8 cellular contexts compared by ENCODE assay signal in genomic region chr5:141637693-141638419, GRCh38. TPM values are rescaled to one million over a fixed set of nuclear protein-coding genes. Genes with fewer than 3 reads are reported as not detected.
DNase-seq lines count a peak whose midpoint lies in the region; ATAC-seq and TF ChIP-seq lines count a peak whose summit lies in the region.

No MANE protein-coding gene starts in this region.

- dilution Hi-C loops in IMR-90 (cut with HindIII; ENCODE audit: low sequenced_read_pairs, unreplicated experiment), result no loop called here

- H3F3A ChIP-seq in smooth muscle cell (ENCODE audit: low read depth), result peaks cover 6% of the 10 kb centered on the region

- peaks cover 28% of the 10 kb centered on the region for H3K9me1 ChIP-seq in IMR-90 (ENCODE audit: insufficient read depth, low read length)

- H3K4me2 ChIP-seq in IMR-90 (ENCODE audit: low read depth, low read length) (peak overlapping the region; percentile 70), smooth muscle cell (peak overlapping the region; percentile 99)

- H4K91ac ChIP-seq in IMR-90 (ENCODE audit: insufficient read depth, low read depth, low read length), result no peak overlapping the region; the same call in 1 of the 2 replicates

- H3K9ac ChIP-seq in IMR-90 (ENCODE audit: low read depth, low read length), result no peak overlapping the region
- H3K9ac ChIP-seq in iPS-20b (ENCODE audit: low read depth, low read length), result peak overlapping the region; percentile 61; the same call in 1 of the 2 replicates
- peak overlapping the region; percentile 51 for H3K9ac ChIP-seq in smooth muscle cell (ENCODE audit: low read depth)

- DNase-seq in AG04450 (ENCODE audit: low read depth, low spot score) (no peak), IMR-90 (peak; percentile 37), T1000 (lab: John Stamatoyannopoulos, UW) (peak; percentile 30), body of pancreas (peak; percentile 62 to 68 (median 64)), smooth muscle cell (lab: John Stamatoyannopoulos, UW; ENCODE audit: unreplicated experiment) (peak; percentile 20), amniotic stem cell (lab: John Stamatoyannopoulos, UW) (no peak)

- H2AFZ ChIP-seq in IMR-90 (replicated peaks; ENCODE audit: low read length, poor library complexity) (peak overlapping the region; percentile 97), smooth muscle cell (ENCODE audit: low read depth) (peak overlapping the region; percentile 93)

- H3K4me1 ChIP-seq in IMR-90 (ENCODE audit: control insufficient read depth, insufficient read depth, low read length), result peaks cover 12% of the 10 kb centered on the region
- peaks cover 29% of the 10 kb centered on the region for H3K4me1 ChIP-seq in body of pancreas
- peaks cover 4% of the 10 kb centered on the region; the same call in 1 of the 2 replicates for H3K4me1 ChIP-seq in iPS-20b (ENCODE audit: insufficient read depth, low read length)
- peaks cover 16% of the 10 kb centered on the region for H3K4me1 ChIP-seq in smooth muscle cell (ENCODE audit: low read depth)

- no TSS peak for BruUV-seq in IMR-90 (replicated peaks; lab: Mats Ljungman, UMichigan)

- H3K79me1 ChIP-seq in IMR-90 (ENCODE audit: low read depth in 1 of 2, low read length in 2 of 2), result peaks cover 20 to 43% of the 10 kb centered on the region in 2 experiments

- ATAC-seq in GM19035 (IDR thresholded peaks at IDR 0.05; ENCODE audit: unreplicated experiment), result peak; percentile 22
- ATAC-seq in IMR-90 (ENCODE audit: low read depth), result peak; percentile 13
- peak; percentile 22 for ATAC-seq in body of pancreas

- POLR2A ChIA-PET in AG04450 (lab: Yijun Ruan, JAX) (interaction anchor here (1.3 to 3.1 kb wide), 5 partner anchors 14 to 34 kb away, joined by 3 to 28 read pairs (median 12); partner anchors contain the start of genes DIAPH1 and FCHSD1), IMR-90 (lab: Charles Lee; ENCODE audit: unreplicated experiment) (no interaction called here)

- H3K4ac ChIP-seq in IMR-90 (ENCODE audit: low read depth, low read length), result no peak overlapping the region

- no peak overlapping the region for H2BK120ac ChIP-seq in IMR-90 (ENCODE audit: low read depth, low read length)

- intact Hi-C loops in IMR-90 (cut with micrococcal nuclease) (loop anchor here (2.0 kb wide), 1 partner anchor 45 kb away; no protein-coding TSS in a partner anchor), body of pancreas (cut with DNase I) (no loop called here)

- H3K18ac ChIP-seq in IMR-90 (ENCODE audit: low read depth, low read length), result no peak overlapping the region

- 0 out of 2 replicates have a peak, but pooled peaks have one; percentile 18 for TF ChIP-seq RAD21 in IMR-90 (IDR thresholded peaks at IDR 0.05; ENCODE audit: low read length)

- H3K9me3 ChIP-seq in AG04450 (ENCODE audit: control insufficient read depth, insufficient read depth, low read length), result no peaks in the 10 kb centered on the region; the same call in 1 of the 2 replicates
- H3K9me3 ChIP-seq in IMR-90 (ENCODE audit: control insufficient read depth, insufficient read depth, low read length), result no peaks in the 10 kb centered on the region
- no peaks in the 10 kb centered on the region for H3K9me3 ChIP-seq in body of pancreas
- H3K9me3 ChIP-seq in iPS-20b (ENCODE audit: insufficient read depth, low read depth, low read length), result no peaks in the 10 kb centered on the region
- no peaks in the 10 kb centered on the region for H3K9me3 ChIP-seq in smooth muscle cell (replicated peaks; ENCODE audit: low read depth)

- CTCF ChIA-PET in AG04450 (lab: Charles Lee), result interaction anchor here (1.4 to 11.5 kb wide), 6 partner anchors 18 to 323 kb away, joined by 4 to 175 read pairs (median 5); partner anchors contain the start of gene DIAPH1
- CTCF ChIA-PET in IMR-90 (lab: Yijun Ruan, JAX), result interaction anchor here (0.7 to 0.8 kb wide), 2 partner anchors 46 to 74 kb away, joined by 3 read pairs; no protein-coding TSS in a partner anchor

- in situ Hi-C loops in IMR-90 (cut with MboI; ENCODE audit: low sequenced_read_pairs), result no loop called here

- H3K23ac ChIP-seq in IMR-90 (ENCODE audit: low read depth, low read length), result no peak overlapping the region

- H3K4me3 ChIP-seq in AG04450 (ENCODE audit: low read depth, low read length) (peak overlapping the region; percentile 77), IMR-90 (ENCODE audit: insufficient read depth, low read depth, low read length) (peak overlapping the region; percentile 97), body of pancreas (peak overlapping the region; percentile 67 to 95), iPS-20b (ENCODE audit: low read length) (peak overlapping the region; percentile 100), smooth muscle cell (peak overlapping the region; percentile 95)

- H2AK5ac ChIP-seq in IMR-90 (ENCODE audit: low read depth, low read length), result no peak overlapping the region

- peaks cover 37% of the 10 kb centered on the region for H3K79me2 ChIP-seq in smooth muscle cell (ENCODE audit: low read depth)

- 4% methylated on average over 12 of the region's 45 CpGs; no CpG with 5 or more reads in 1 of the 2 experiments for WGBS in IMR-90 (ENCODE audit: extremely low coverage in 2 of 2, insufficient read length in 1 of 2), 2 experiments
- 9% methylated on average over 36 to 44 of the region's 45 CpGs for WGBS in body of pancreas, 2 donors
- WGBS in smooth muscle cell (ENCODE audit: low lambda C conversion rate), result 7% methylated on average over 43 of the region's 45 CpGs

- H3K36me3 ChIP-seq in IMR-90 (ENCODE audit: control insufficient read depth, insufficient read depth, low read length), result peaks cover 10% of the 10 kb centered on the region
- no peaks in the 10 kb centered on the region for H3K36me3 ChIP-seq in body of pancreas (replicated peaks in 1 of 2; ENCODE audit: insufficient read depth in 1 of 2, low read depth in 2 of 2)
- peaks cover 38% of the 10 kb centered on the region for H3K36me3 ChIP-seq in iPS-20b (ENCODE audit: insufficient read depth, low read depth, low read length)
- H3K36me3 ChIP-seq in smooth muscle cell (ENCODE audit: low read depth), result no peaks in the 10 kb centered on the region

- H4K20me1 ChIP-seq in IMR-90 (ENCODE audit: insufficient read depth, low read length) (peaks cover 27% of the 10 kb centered on the region), smooth muscle cell (ENCODE audit: low read depth) (peaks cover 46% of the 10 kb centered on the region)

- no peak overlapping the region for H2BK5ac ChIP-seq in IMR-90 (ENCODE audit: low read depth, low read length, poor library complexity, severe bottlenecking)

- H2AK9ac ChIP-seq in IMR-90 (replicated peaks; ENCODE audit: low read depth, low read length, poor library complexity), result peak overlapping the region; percentile 74

- no peak overlapping the region for H2BK20ac ChIP-seq in IMR-90 (ENCODE audit: low read depth, low read length)

- no peak overlapping the region for H2BK15ac ChIP-seq in IMR-90 (ENCODE audit: low read depth, low read length)

- H4K8ac ChIP-seq in IMR-90 (ENCODE audit: low read depth in 2 of 2, low read length in 2 of 2), result no peak overlapping the region

- H4K5ac ChIP-seq in IMR-90 (ENCODE audit: low read depth, low read length), result no peak overlapping the region

- H3K56ac ChIP-seq in IMR-90 (ENCODE audit: extremely low read depth, insufficient read depth, low read length), result no peak overlapping the region

- TF ChIP-seq POLR2A in IMR-90 (IDR thresholded peaks at IDR 0.05; ENCODE audit: low read depth, low read length), result no peak
- TF ChIP-seq POLR2A in body of pancreas (IDR thresholded peaks at IDR 0.05), result no peak

- H3K14ac ChIP-seq in IMR-90 (replicated peaks; ENCODE audit: low read depth, low read length), result no peak overlapping the region

- no peaks in the 10 kb centered on the region for H3K27me3 ChIP-seq in AG04450 (ENCODE audit: control insufficient read depth, insufficient read depth, low read length)
- H3K27me3 ChIP-seq in IMR-90 (ENCODE audit: control insufficient read depth, insufficient read depth, low read length), result no peaks in the 10 kb centered on the region
- no peaks in the 10 kb centered on the region for H3K27me3 ChIP-seq in body of pancreas
- H3K27me3 ChIP-seq in iPS-20b (ENCODE audit: insufficient read depth, low read length), result peaks cover 6% of the 10 kb centered on the region
- no peaks in the 10 kb centered on the region for H3K27me3 ChIP-seq in smooth muscle cell (ENCODE audit: low read depth)

- TF ChIP-seq CTCF in AG04450 (IDR thresholded peaks at IDR 0.05; ENCODE audit: low read depth, low read length) (peak; percentile 36), IMR-90 (conservative IDR thresholded peaks at IDR 0.05; ENCODE audit: low read depth, low read length) (peak; percentile 34), body of pancreas (IDR thresholded peaks at IDR 0.05) (peak in 5 of 7 experiments; percentile 14 to 29 (median 24)), smooth muscle cell (IDR thresholded peaks at IDR 0.05; ENCODE audit: borderline replicate concordance, insufficient read depth, poor library complexity, severe bottlenecking) (peak; percentile 11)

- H3K27ac ChIP-seq in AG04450 (ENCODE audit: low read depth, low read length), result no peak overlapping the region
- no peak overlapping the region for H3K27ac ChIP-seq in IMR-90 (ENCODE audit: insufficient read depth, low read length)
- H3K27ac ChIP-seq in body of pancreas, result peak overlapping the region in 3 of 4 donors; percentile 67 to 78 (median 70)
- H3K27ac ChIP-seq in iPS-20b (ENCODE audit: low read length), result no peak overlapping the region
- no peak overlapping the region for H3K27ac ChIP-seq in smooth muscle cell (ENCODE audit: low read depth)

RNA-seq across cellular contexts. Expression of gene RELL2, which starts 1.1 kb away (rescaled TPM):
- 3.0 and 3.1 TPM in 2 replicates for polyA plus RNA-seq in AG04450 (2011; rRNA removed)
- polyA minus RNA-seq in AG04450 (2011; rRNA and poly(A)+ RNA removed), result 1.4 and 1.8 TPM in 2 replicates
- total RNA-seq in IMR-90 (2012; rRNA removed), result 2.2 TPM in 2 replicates
- 7.6 and 9.1 TPM in 2 replicates for polyA plus RNA-seq in IMR-90 (2012; rRNA removed)
- polyA plus RNA-seq in IMR-90 (2012; cell fraction: cytosol; rRNA removed), result 6.7 and 7.8 TPM in 2 replicates
- 18.2 and 44.0 TPM in 2 replicates for polyA plus RNA-seq in IMR-90 (2012; cell fraction: nucleus; rRNA removed; ENCODE audit: low replicate concordance)
- total RNA-seq in body of pancreas, result 1 to 10 TPM; 2.9 to 8.9 TPM
- 2.6 and 4.2 TPM in 2 replicates for total RNA-seq in smooth muscle cell
- polyA plus RNA-seq in smooth muscle cell, result 7.4 and 8.7 TPM in 2 replicates

RNA-seq across cellular contexts. Expression of gene HDAC3, which starts 1.2 kb away (rescaled TPM):
- 78.3 and 82.2 TPM in 2 replicates for polyA plus RNA-seq in AG04450 (2011; rRNA removed)
- 60.4 and 77.7 TPM in 2 replicates for polyA minus RNA-seq in AG04450 (2011; rRNA and poly(A)+ RNA removed)
- 71.7 and 84.2 TPM in 2 replicates for total RNA-seq in IMR-90 (2012; rRNA removed)
- polyA plus RNA-seq in IMR-90 (2012; rRNA removed), result 78.6 and 89.7 TPM in 2 replicates
- polyA plus RNA-seq in IMR-90 (2012; cell fraction: cytosol; rRNA removed), result 46.2 and 62.2 TPM in 2 replicates
- polyA plus RNA-seq in IMR-90 (2012; cell fraction: nucleus; rRNA removed; ENCODE audit: low replicate concordance), result 123 and 229 TPM in 2 replicates
- 10 to 100 TPM; 42.8 to 63.8 TPM for total RNA-seq in body of pancreas
- 47.4 and 50.2 TPM in 2 replicates for total RNA-seq in smooth muscle cell
- polyA plus RNA-seq in smooth muscle cell, result 66.9 and 79.8 TPM in 2 replicates

RNA-seq across cellular contexts. Expression of gene FCHSD1, which starts 13.4 kb away (rescaled TPM):
- polyA plus RNA-seq in AG04450 (2011; rRNA removed) (28.1 and 30.2 TPM in 2 replicates), IMR-90 (2012; rRNA removed) (58.7 and 62.1 TPM in 2 replicates), smooth muscle cell (15.7 and 35.8 TPM in 2 replicates)
- 24.8 and 30.1 TPM in 2 replicates for polyA minus RNA-seq in AG04450 (2011; rRNA and poly(A)+ RNA removed)
- total RNA-seq in IMR-90 (2012; rRNA removed) (32.8 and 33.2 TPM in 2 replicates), body of pancreas (10 to 100 TPM; 34.8 to 40.9 TPM), smooth muscle cell (15.6 and 16.4 TPM in 2 replicates)
- polyA plus RNA-seq in IMR-90 (2012; cell fraction: cytosol; rRNA removed), result 28.5 and 58.9 TPM in 2 replicates
- polyA plus RNA-seq in IMR-90 (2012; cell fraction: nucleus; rRNA removed; ENCODE audit: low replicate concordance), result 598 and 798 TPM in 2 replicates

RNA-seq across cellular contexts. Expression of gene DIAPH1, which starts 19.1 kb away (rescaled TPM):
- polyA plus RNA-seq in AG04450 (2011; rRNA removed) (27.1 and 34.7 TPM in 2 replicates), IMR-90 (2012; rRNA removed) (30.7 and 37.4 TPM in 2 replicates), smooth muscle cell (15.4 and 34.7 TPM in 2 replicates)
- polyA minus RNA-seq in AG04450 (2011; rRNA and poly(A)+ RNA removed), result 80.8 and 98.1 TPM in 2 replicates
- total RNA-seq in IMR-90 (2012; rRNA removed) (12.0 and 15.8 TPM in 2 replicates), body of pancreas (10 to 100 TPM; 28.3 to 47.0 TPM), smooth muscle cell (25.2 and 26.7 TPM in 2 replicates)
- 16.8 and 22.1 TPM in 2 replicates for polyA plus RNA-seq in IMR-90 (2012; cell fraction: cytosol; rRNA removed)
- polyA plus RNA-seq in IMR-90 (2012; cell fraction: nucleus; rRNA removed; ENCODE audit: low replicate concordance), result 53.9 and 92.2 TPM in 2 replicates

RNA-seq across cellular contexts. Expression of gene ARAP3, which starts 44.2 kb away (rescaled TPM):
- polyA plus RNA-seq in AG04450 (2011; rRNA removed) (3.5 and 4.9 TPM in 2 replicates), IMR-90 (2012; rRNA removed) (6.6 and 6.9 TPM in 2 replicates), smooth muscle cell (11.1 and 12.9 TPM in 2 replicates)
- polyA minus RNA-seq in AG04450 (2011; rRNA and poly(A)+ RNA removed), result 5.5 and 8.1 TPM in 2 replicates
- total RNA-seq in IMR-90 (2012; rRNA removed) (1.4 and 2.2 TPM in 2 replicates), body of pancreas (1 to 10 TPM; 3.9 to 4.6 TPM), smooth muscle cell (4.7 and 9.4 TPM in 2 replicates)
- polyA plus RNA-seq in IMR-90 (2012; cell fraction: cytosol; rRNA removed), result 3.8 and 4.4 TPM in 2 replicates
- polyA plus RNA-seq in IMR-90 (2012; cell fraction: nucleus; rRNA removed; ENCODE audit: low replicate concordance), result 24.9 and 36.4 TPM in 2 replicates

Comparison
In these comparisons a context has a peak if more than half of its experiments do, and no peak if none do; other contexts are left out.
1. DNase-seq: peak in IMR-90 (single experiment), T1000 (single experiment), body of pancreas (4 of 4) and smooth muscle cell (single experiment); none in AG04450 (single experiment) and amniotic stem cell (single experiment).
2. H3K27ac ChIP-seq: peak in body of pancreas (3 of 4); none in AG04450 (single experiment), IMR-90 (single experiment), iPS-20b (single experiment) and smooth muscle cell (single experiment).
3. Peak in every context shown above with its lines, with median percentiles within 50 percentile points of each other: H3K4me3 ChIP-seq, CTCF ChIP-seq and ATAC-seq.